24 cellular contexts compared by ENCODE assay signal in genomic region chr4:159410076-159410777, GRCh38.
A peak's percentile ranks its signal among the peaks of the same experiment; 100 is the strongest.
DNase-seq lines count a peak whose midpoint lies in the region; TF ChIP-seq lines count a peak whose summit lies in the region.
"Had no signal": no experiment of that assay in that cellular context is flagged by ENCODE, and none has a peak within 500 bp of the region (broad histone marks: within the 10 kb centered on the region; RNA-seq: fewer than 3 reads in every experiment).

No MANE protein-coding gene starts in this region.

- WGBS in GM23248 (ENCODE audit: low coverage in 1 of 2, low lambda C conversion rate in 2 of 2, missing lambda C conversion rate in 2 of 2), 2 experiments: 46 to 56% methylated on average over 4 of the region's 4 CpGs

- H3K36me3 ChIP-seq in GM23248 (ENCODE audit: low read depth): no peaks in the 10 kb centered on the region
- H3K36me3 ChIP-seq: right atrium auricular region, transverse colon, WERI-Rb-1 had no signal

- TF ChIP-seq CTCF in astrocyte of the spinal cord (IDR thresholded peaks at IDR 0.05; ENCODE audit: low read depth, low read length) (no peak), neural crest cell (conservative IDR thresholded peaks at IDR 0.05) (no peak)

- H4K20me1 ChIP-seq in GM23248 (ENCODE audit: insufficient read depth): no peaks in the 10 kb centered on the region

- no peaks in the 10 kb centered on the region for H3F3A ChIP-seq in GM23248 (ENCODE audit: insufficient read depth)

- peak overlapping the region; percentile 32 for H3K4me2 ChIP-seq in GM23248 (ENCODE audit: unreplicated experiment)

- H3K4me3 ChIP-seq in GM23248: no peak overlapping the region
- H3K4me3 ChIP-seq in astrocyte of the spinal cord (ENCODE audit: low read depth, low read length): no peak overlapping the region
- H3K4me3 ChIP-seq: mucosa of descending colon, right atrium auricular region, transverse colon had no signal

- H3K36me3 Mint-ChIP-seq in neural crest cell (ENCODE audit: low read depth): no peaks in the 10 kb centered on the region
- H3K36me3 Mint-ChIP-seq: activated naive CD8-positive, alpha-beta T cell treated with anti-CD3 and anti-CD28 coated beads for 36 hours had no signal

- H3K9me3 ChIP-seq in GM23248 (ENCODE audit: low read depth): no peaks in the 10 kb centered on the region
- H3K9me3 ChIP-seq: mucosa of descending colon, right atrium auricular region, transverse colon had no signal

- H3K9me3 Mint-ChIP-seq in neural crest cell: no peaks in the 10 kb centered on the region
- H3K9me3 Mint-ChIP-seq: activated naive CD8-positive, alpha-beta T cell treated with anti-CD3 and anti-CD28 coated beads for 36 hours had no signal

- no peaks in the 10 kb centered on the region for H3K9me2 ChIP-seq in GM23248 (ENCODE audit: insufficient read depth)

- H3K27ac Mint-ChIP-seq in neural crest cell (ENCODE audit: unreplicated experiment): peak overlapping the region; percentile 23
- H3K27ac Mint-ChIP-seq: activated CD8-positive, alpha-beta T cell treated with anti-CD3 and anti-CD28 coated beads, Interleukin-2, amount 10 ng/mL, durations not matched to agents 7 days and 5 days; activated naive CD8-positive, alpha-beta T cell treated with anti-CD3 and anti-CD28 coated beads for 36 hours had no signal

- in situ Hi-C loops in GM23248 (cut with MboI): no loop called here
- in situ Hi-C loops in astrocyte of the spinal cord (cut with HindIII; ENCODE audit: low sequenced_read_pairs): no loop called here

- no peaks in the 10 kb centered on the region for H3K79me2 ChIP-seq in GM23248 (ENCODE audit: insufficient read depth)

- H2AFZ ChIP-seq in GM23248: 0 out of 2 replicates have a peak overlapping the region, but pooled peaks have one; percentile 2

- no peak overlapping the region for H3K9ac ChIP-seq in GM23248

- DNase-seq in GM23248 (peak; percentile 26), NCI-H226 (peak; percentile 49), astrocyte of the spinal cord (ENCODE audit: low read depth, low spot score) (peak; percentile 29), neural crest cell (ENCODE audit: low read depth, low spot score) (no peak), NCI-H1694 (lab: John Stamatoyannopoulos, UW) (no peak), GM19238 (ENCODE audit: insufficient read length, low spot score) (no peak), SIG-M5 treated with dmso at 0.1 percent for 504 hours (lab: John Stamatoyannopoulos, UW; ENCODE audit: unreplicated experiment) (no peak), NCI-H1048 (lab: John Stamatoyannopoulos, UW) (no peak)
- DNase-seq: activated CD8-positive, alpha-beta T cell treated with anti-CD3 and anti-CD28 coated beads, Interleukin-2, amount 10 ng/mL, durations not matched to agents 7 days and 5 days; activated naive CD8-positive, alpha-beta T cell treated with anti-CD3 and anti-CD28 coated beads for 36 hours; activated T-cell treated with anti-CD3 and anti-CD28 coated beads, Interleukin-2, amount 50 U/mL, for 48 hours; caudate nucleus; effector CD8-positive, alpha-beta T cell; hippocampal formation; mucosa of descending colon; NCI-H1417 treated with DMSO at 0.1 percent for 48 hours; nucleus accumbens; RPMI8226; stimulated activated CD4-positive, alpha-beta T cell treated with anti-CD3 and anti-CD28 coated beads, Interleukin-15, amount 100 ng/mL, for 24 hours; stimulated activated naive CD4-positive, alpha-beta T cell; T-helper 1 cell; transverse colon; WERI-Rb-1 had no signal

- no peak overlapping the region for H3K4me3 Mint-ChIP-seq in neural crest cell
- H3K4me3 Mint-ChIP-seq: activated CD8-positive, alpha-beta T cell treated with anti-CD3 and anti-CD28 coated beads, Interleukin-2, amount 10 ng/mL, durations not matched to agents 7 days and 5 days; activated naive CD8-positive, alpha-beta T cell treated with anti-CD3 and anti-CD28 coated beads for 36 hours had no signal

- no peaks in the 10 kb centered on the region for H3K4me1 Mint-ChIP-seq in neural crest cell
- H3K4me1 Mint-ChIP-seq: activated naive CD8-positive, alpha-beta T cell treated with anti-CD3 and anti-CD28 coated beads for 36 hours had no signal

- no peak overlapping the region for H3K27ac ChIP-seq in GM23248
- H3K27ac ChIP-seq: right atrium auricular region, transverse colon, WERI-Rb-1 had no signal

- no peaks in the 10 kb centered on the region for H3K27me3 Mint-ChIP-seq in neural crest cell (ENCODE audit: low read depth)

- peaks cover 8% of the 10 kb centered on the region for H3K4me1 ChIP-seq in GM23248 (ENCODE audit: insufficient read depth)
- H3K4me1 ChIP-seq: transverse colon had no signal

- H3K27me3 ChIP-seq in GM23248 (replicated peaks; ENCODE audit: insufficient read depth): no peaks in the 10 kb centered on the region
- H3K27me3 ChIP-seq: right atrium auricular region, transverse colon had no signal

Comparison
In these comparisons a context has a peak if more than half of its experiments do, and no peak if none do; other contexts are left out.
1. DNase-seq: peak in GM23248 (single experiment), NCI-H226 (single experiment) and astrocyte of the spinal cord (single experiment); none in neural crest cell (single experiment), NCI-H1694 (single experiment), GM19238 (single experiment), SIG-M5 treated with dmso at 0.1 percent for 504 hours (single experiment) and NCI-H1048 (single experiment).